ENCODE assay signal across 2 cellular contexts in genomic region chr17:50275279-50275678, GRCh38.
TF ChIP-seq lines count a peak whose summit lies in the region.

No MANE protein-coding gene starts in this region.

TF ChIP-seq in A549, 52 proteins besides CTCF, POLR2A, EP300 and RAD21:
- no peak for TF ChIP-seq RCOR1 (IDR thresholded peaks at IDR 0.05; ENCODE audit: low read depth, low read length)

TF ChIP-seq in IMR-90, 13 proteins besides CTCF, POLR2A, EP300 and RAD21 (continued from another document):
- no peak for TF ChIP-seq NFE2L2 (IDR thresholded peaks at IDR 0.05; ENCODE audit: low read depth, low read length)
- TF ChIP-seq RCOR1 (IDR thresholded peaks at IDR 0.05; ENCODE audit: insufficient replicate concordance, low read length) = no peak
- TF ChIP-seq USF2 (IDR thresholded peaks at IDR 0.05; ENCODE audit: low read depth, low read length) = no peak
- TF ChIP-seq MAFK (IDR thresholded peaks at IDR 0.05; ENCODE audit: low read depth, low read length) = no peak
- no peak for TF ChIP-seq BHLHE40 (IDR thresholded peaks at IDR 0.05; ENCODE audit: low read depth, low read length)
- TF ChIP-seq MXI1 (IDR thresholded peaks at IDR 0.05; ENCODE audit: borderline replicate concordance, low read depth, low read length) = no peak
- TF ChIP-seq CEBPB (IDR thresholded peaks at IDR 0.05; ENCODE audit: low read depth, low read length) = no peak
- no peak for TF ChIP-seq SMC3 (IDR thresholded peaks at IDR 0.05; ENCODE audit: low read depth, low read length)
